In genomic region chr7:122199171-122199570, GRCh38 we compare ENCODE assay signal across 23 cellular contexts. TPM values are rescaled to one million over a fixed set of nuclear protein-coding genes. Genes with fewer than 3 reads are reported as not detected.
DNase-seq lines count a peak whose midpoint lies in the region; ATAC-seq and TF ChIP-seq lines count a peak whose summit lies in the region.
"Had no signal": no experiment of that assay in that cellular context is flagged by ENCODE, and none has a peak within 500 bp of the region (broad histone marks: within the 10 kb centered on the region; RNA-seq: fewer than 3 reads in every experiment).

No MANE protein-coding gene starts in this region.

- no peak for ATAC-seq in GM21619 (IDR thresholded peaks at IDR 0.05; ENCODE audit: unreplicated experiment)
- ATAC-seq in left colon = no peak
- ATAC-seq: A549; activated naive CD8-positive, alpha-beta T cell treated with anti-CD3 and anti-CD28 coated beads, Interleukin-2, amount 50 U/mL, for 24 hours; GM12878; heart left ventricle had no signal

- no peak for TF ChIP-seq CTCF in epithelial cell of esophagus (IDR thresholded peaks at IDR 0.05; ENCODE audit: insufficient read depth, low read depth, low read length, missing control alignments)

- intact Hi-C loops in left colon (cut with DNase I, micrococcal nuclease) = no loop called here

- DNase-seq in A172 (ENCODE audit: low spot score) (peak; percentile 46), NCI-H226 (peak; percentile 94), epithelial cell of esophagus (ENCODE audit: low read depth) (peak; percentile 70), kidney tubule cell (ENCODE audit: low spot score) (peak; percentile 88), T-helper 1 cell (no peak), left colon (no peak), HUDEP-2 (lab: John Stamatoyannopoulos, UW; ENCODE audit: unreplicated experiment in 76 of 76) (no peak)
- DNase-seq: activated CD4-positive, alpha-beta T cell treated with anti-CD3 and anti-CD28 coated beads, Interleukin-2, amount 10 ng/mL, durations not matched to agents 24 days and 14 days; activated naive CD8-positive, alpha-beta T cell treated with anti-CD3 and anti-CD28 coated beads, Interleukin-2, amount 50 U/mL, for 24 hours; DMS 273 treated with DMSO at 0.1 percent for 48 hours; dorsolateral prefrontal cortex; heart left ventricle; KBM-7; naive B cell; OCI-M1; SHP77 treated with DMSO at 0.1 percent for 48 hours; stimulated activated CD8-positive, alpha-beta memory T cell treated with anti-CD3 and anti-CD28 coated beads, Interleukin-4, amount 100 ng/mL, for 48 hours had no signal

- no peak overlapping the region for H3K4me3 ChIP-seq in epithelial cell of esophagus (ENCODE audit: low read length)
- H3K4me3 ChIP-seq: A549; BLaER1 treated with 17β-estradiol and CSF1 and Interleukin-3, amounts not matched to agents 10 nM and 100 nM; cardiac muscle cell; dorsolateral prefrontal cortex; GM12878; heart left ventricle; right atrium auricular region had no signal

RNA-seq across cellular contexts. Expression of gene AASS, which starts 55.1 kb away (rescaled TPM):
- 18.9 and 22.0 TPM in 2 replicates for total RNA-seq in A172 (2014; rRNA removed; shearing (Covaris generic))
- total RNA-seq in left colon = 1 to 10 TPM; 1.8 to 5.1 TPM

Comparison
In these comparisons a context has a peak if more than half of its experiments do, and no peak if none do; other contexts are left out.
1. DNase-seq: peak in A172 (single experiment), NCI-H226 (single experiment), epithelial cell of esophagus (single experiment) and kidney tubule cell (single experiment); none in T-helper 1 cell (0 of 5), left colon (0 of 2) and HUDEP-2 (0 of 76).